23 cellular contexts compared by ENCODE assay signal in the genomic region with DNA sequence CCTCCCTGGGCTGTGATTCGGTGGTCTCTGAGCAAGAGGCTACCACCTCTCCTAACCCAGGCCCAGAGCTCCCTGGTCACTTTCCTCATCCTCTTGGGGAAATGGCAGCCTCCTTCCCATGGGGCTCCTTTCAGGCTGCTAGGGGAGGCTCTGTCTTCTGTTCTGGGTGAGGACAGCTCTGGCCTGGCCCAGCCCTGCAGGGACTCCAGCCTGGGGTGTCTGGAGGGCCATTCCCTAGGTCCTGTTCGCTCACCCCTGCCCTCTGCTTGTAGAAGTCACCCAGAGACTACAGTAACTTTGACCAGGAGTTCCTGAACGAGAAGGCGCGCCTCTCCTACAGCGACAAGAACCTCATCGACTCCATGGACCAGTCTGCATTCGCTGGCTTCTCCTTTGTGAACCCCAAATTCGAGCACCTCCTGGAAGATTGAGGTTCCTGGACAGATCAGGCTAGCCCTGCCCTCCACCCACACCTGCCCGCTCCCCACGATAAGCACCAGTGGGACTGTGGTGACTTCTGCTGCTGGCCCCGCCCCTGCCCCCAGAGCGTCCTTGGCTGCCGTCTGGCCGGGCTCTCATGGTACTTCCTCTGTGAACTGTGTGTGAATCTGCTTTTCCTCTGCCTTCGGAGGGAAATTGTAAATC. TPM values are rescaled to one million over a fixed set of nuclear protein-coding genes. Genes with fewer than 3 reads are reported as not detected.
DNase-seq lines count a peak whose midpoint lies in the region; TF ChIP-seq lines count a peak whose summit lies in the region.
"Had no signal": no experiment of that assay in that cellular context is flagged by ENCODE, and none has a peak within 500 bp of the region (broad histone marks: within the 10 kb centered on the region; RNA-seq: fewer than 3 reads in every experiment).

No MANE protein-coding gene starts in this region.

- in situ Hi-C loops in GM23248 (cut with MboI): loop anchor here (10.0 kb wide), 1 partner anchor 77 kb away; no protein-coding TSS in a partner anchor

- H3K36me3 Mint-ChIP-seq in IgD-negative memory B cell (peaks cover 2% of the 10 kb centered on the region), chondrocyte (ENCODE audit: low read depth) (peaks cover 10% of the 10 kb centered on the region)
- H3K36me3 Mint-ChIP-seq: activated naive CD4-positive, alpha-beta T cell treated with anti-CD3 and anti-CD28 coated beads, Interleukin-2, amount 50 U/mL, for 72 hours had no signal

- no peak overlapping the region for H2AFZ ChIP-seq in GM23248
- H2AFZ ChIP-seq: hepatocyte had no signal

- peak overlapping the region in 3 of 4 donors; percentile 2 to 91 (median 90) for H3K4me3 Mint-ChIP-seq in IgD-negative memory B cell
- H3K4me3 Mint-ChIP-seq in chondrocyte (ENCODE audit: unreplicated experiment): no peak overlapping the region
- H3K4me3 Mint-ChIP-seq: activated CD4-positive, alpha-beta memory T cell treated with anti-CD3 and anti-CD28 coated beads, Interleukin-2, amount 10 ng/mL, durations not matched to agents 7 days and 5 days; activated T-cell treated with anti-CD3 and anti-CD28 coated beads, Interleukin-2, amount 50 U/mL, for 4 hours; naive thymus-derived CD4-positive, alpha-beta T cell; stimulated activated naive CD8-positive, alpha-beta T cell treated with anti-CD3 and anti-CD28 coated beads, Interleukin-15, amount 100 ng/mL, for 72 hours had no signal

- no peak overlapping the region for H3K9ac ChIP-seq in GM23248

- no peaks in the 10 kb centered on the region for H3K79me2 ChIP-seq in GM23248 (ENCODE audit: insufficient read depth)
- H3K79me2 ChIP-seq: hepatocyte had no signal

- TF ChIP-seq CTCF in GM06990 (IDR thresholded peaks at IDR 0.05; ENCODE audit: insufficient read depth, low read length, poor library complexity, severe bottlenecking): no peak
- no peak for TF ChIP-seq CTCF in chondrocyte (IDR thresholded peaks at IDR 0.05)
- TF ChIP-seq CTCF in spleen (IDR thresholded peaks at IDR 0.05 in 8 of 11, conservative IDR thresholded peaks at IDR 0.05 in 3 of 11): no peak

- H3K36me3 ChIP-seq in GM06990 (ENCODE audit: control insufficient read depth, insufficient read depth, low read length) (peaks cover 35% of the 10 kb centered on the region), spleen (peaks cover 0 to 82% (median 60%) of the 10 kb centered on the region in 6 donors), GM23248 (ENCODE audit: low read depth) (no peaks in the 10 kb centered on the region)

- no peaks in the 10 kb centered on the region for H3K9me2 ChIP-seq in GM23248 (ENCODE audit: insufficient read depth)

- no peaks in the 10 kb centered on the region for H3K9me3 ChIP-seq in spleen
- no peaks in the 10 kb centered on the region for H3K9me3 ChIP-seq in GM23248 (ENCODE audit: low read depth)
- H3K9me3 ChIP-seq: ascending aorta had no signal

- H4K20me1 ChIP-seq in GM23248 (ENCODE audit: insufficient read depth): no peaks in the 10 kb centered on the region

- H3K9me3 Mint-ChIP-seq in IgD-negative memory B cell: no peaks in the 10 kb centered on the region
- H3K9me3 Mint-ChIP-seq in chondrocyte (ENCODE audit: low read depth): no peaks in the 10 kb centered on the region
- H3K9me3 Mint-ChIP-seq: activated CD4-positive, alpha-beta memory T cell treated with anti-CD3 and anti-CD28 coated beads, Interleukin-2, amount 10 ng/mL, durations not matched to agents 7 days and 5 days; activated naive CD4-positive, alpha-beta T cell treated with anti-CD3 and anti-CD28 coated beads, Interleukin-2, amount 50 U/mL, for 72 hours; activated T-cell treated with anti-CD3 and anti-CD28 coated beads, Interleukin-2, amount 50 U/mL, for 4 hours; naive thymus-derived CD4-positive, alpha-beta T cell; stimulated activated naive CD8-positive, alpha-beta T cell treated with anti-CD3 and anti-CD28 coated beads, Interleukin-15, amount 100 ng/mL, for 72 hours had no signal

- no peaks in the 10 kb centered on the region for H3F3A ChIP-seq in GM23248 (ENCODE audit: insufficient read depth)

- peaks cover 21 to 42% (median 35%) of the 10 kb centered on the region in 3 donors for H3K4me1 Mint-ChIP-seq in IgD-negative memory B cell
- H3K4me1 Mint-ChIP-seq in chondrocyte (ENCODE audit: low read depth): peaks cover 40% of the 10 kb centered on the region

- H3K4me3 ChIP-seq in GM06990 (replicated peaks; ENCODE audit: low read depth, low read length) (no peak overlapping the region), spleen (no peak overlapping the region), GM23248 (no peak overlapping the region)
- H3K4me3 ChIP-seq: ascending aorta, hepatocyte had no signal

- H3K27ac ChIP-seq in spleen (peak overlapping the region in 4 of 8 donors; percentile 3 to 76 (median 58)), GM23248 (no peak overlapping the region)
- H3K27ac ChIP-seq: hepatocyte had no signal

- peak overlapping the region; percentile 80 to 93 (median 89) for H3K27ac Mint-ChIP-seq in IgD-negative memory B cell
- no peak overlapping the region for H3K27ac Mint-ChIP-seq in chondrocyte (ENCODE audit: unreplicated experiment)
- H3K27ac Mint-ChIP-seq: activated naive CD4-positive, alpha-beta T cell treated with anti-CD3 and anti-CD28 coated beads, Interleukin-2, amount 50 U/mL, for 72 hours; naive thymus-derived CD4-positive, alpha-beta T cell had no signal

- TF ChIP-seq POLR2A in spleen (IDR thresholded peaks at IDR 0.05): no peak

- H3K4me2 ChIP-seq in GM23248 (ENCODE audit: unreplicated experiment): no peak overlapping the region
- H3K4me2 ChIP-seq: hepatocyte had no signal

- peak; percentile 55 for DNase-seq in GM06990 (ENCODE audit: extremely low read depth, insufficient read length)
- DNase-seq in chondrocyte (ENCODE audit: low spot score): peak; percentile 70
- peak; percentile 81 for DNase-seq in spleen
- DNase-seq in GM23248: no peak
- no peak for DNase-seq in NCI-H446 (lab: John Stamatoyannopoulos, UW)
- DNase-seq in OCI-M1 (lab: John Stamatoyannopoulos, UW): no peak
- DNase-seq: activated CD4-positive, alpha-beta memory T cell treated with anti-CD3 and anti-CD28 coated beads, Interleukin-2, amount 10 ng/mL, durations not matched to agents 7 days and 5 days; activated CD4-positive, CD25-positive, alpha-beta regulatory T cell; activated T-cell treated with anti-CD3 and anti-CD28 coated beads, Interleukin-2, amount 50 U/mL, for 4 hours; DMS79 treated with DMSO at 0.1 percent for 48 hours; foreskin melanocyte; mesendoderm; naive thymus-derived CD4-positive, alpha-beta T cell; NCI-H2107; NCI-H69; SHP77; stimulated activated naive CD8-positive, alpha-beta T cell treated with anti-CD3 and anti-CD28 coated beads, Interleukin-15, amount 100 ng/mL, for 72 hours; T-helper 2 cell; trophoblast cell had no signal

- H3K27me3 Mint-ChIP-seq in IgD-negative memory B cell: no peaks in the 10 kb centered on the region
- H3K27me3 Mint-ChIP-seq in chondrocyte (ENCODE audit: low read depth): no peaks in the 10 kb centered on the region
- H3K27me3 Mint-ChIP-seq: activated CD4-positive, alpha-beta memory T cell treated with anti-CD3 and anti-CD28 coated beads, Interleukin-2, amount 10 ng/mL, durations not matched to agents 7 days and 5 days; stimulated activated naive CD8-positive, alpha-beta T cell treated with anti-CD3 and anti-CD28 coated beads, Interleukin-15, amount 100 ng/mL, for 72 hours had no signal

- peaks cover 15 to 62% (median 51%) of the 10 kb centered on the region in 6 donors for H3K4me1 ChIP-seq in spleen
- H3K4me1 ChIP-seq in GM23248 (ENCODE audit: insufficient read depth): no peaks in the 10 kb centered on the region

- intact Hi-C loops in spleen (cut with DNase I; ENCODE audit: low total_unique reads): no loop called here

- 62 to 75% (median 73%) methylated on average over 10 to 16 of the region's 16 CpGs for WGBS in spleen, 5 donors
- WGBS in GM23248 (ENCODE audit: low coverage in 1 of 2, low lambda C conversion rate in 2 of 2, missing lambda C conversion rate in 2 of 2), 2 experiments: 96 to 98% methylated on average over 16 of the region's 16 CpGs

- no peaks in the 10 kb centered on the region for H3K27me3 ChIP-seq in GM06990 (replicated peaks; ENCODE audit: control insufficient read depth, insufficient read depth, low read length)
- H3K27me3 ChIP-seq in spleen (replicated peaks in 1 of 7): peaks cover 0 to 4% (median 0%) of the 10 kb centered on the region in 7 donors
- no peaks in the 10 kb centered on the region for H3K27me3 ChIP-seq in GM23248 (replicated peaks; ENCODE audit: insufficient read depth)
- H3K27me3 ChIP-seq: ascending aorta, hepatocyte had no signal

RNA-seq across cellular contexts. Expression of a gene that starts 30.9 kb away (rescaled TPM):
- 69.2 TPM for polyA plus RNA-seq in IgD-negative memory B cell
- total RNA-seq in chondrocyte: 11.6 to 20.0 TPM (median 17.1 TPM) in 3 replicates
- total RNA-seq in spleen: 100 to 1,000 TPM in 1 of 7 donors, 10 to 100 TPM in 6; 42.7 to 100 (median 59.6) TPM
- polyA plus RNA-seq in spleen: 10 to 100 TPM; 22.2 to 50.0 (median 31.9) TPM
- total RNA-seq in GM23248 (2014; rRNA removed; shearing (Covaris generic)): 1.8 and 2.5 TPM in 2 replicates
- polyA plus RNA-seq in GM23248 (2016; fragmentation: Nextera tagmentation; extraction: Ambion mirVana): 9.2 and 9.6 TPM in 2 replicates

Comparison
In these comparisons a context has a peak if more than half of its experiments do, and no peak if none do; other contexts are left out.
1. DNase-seq: peak in GM06990 (single experiment), chondrocyte (single experiment) and spleen (single experiment); none in GM23248 (single experiment), NCI-H446 (0 of 2) and OCI-M1 (single experiment).